In the genomic region with DNA sequence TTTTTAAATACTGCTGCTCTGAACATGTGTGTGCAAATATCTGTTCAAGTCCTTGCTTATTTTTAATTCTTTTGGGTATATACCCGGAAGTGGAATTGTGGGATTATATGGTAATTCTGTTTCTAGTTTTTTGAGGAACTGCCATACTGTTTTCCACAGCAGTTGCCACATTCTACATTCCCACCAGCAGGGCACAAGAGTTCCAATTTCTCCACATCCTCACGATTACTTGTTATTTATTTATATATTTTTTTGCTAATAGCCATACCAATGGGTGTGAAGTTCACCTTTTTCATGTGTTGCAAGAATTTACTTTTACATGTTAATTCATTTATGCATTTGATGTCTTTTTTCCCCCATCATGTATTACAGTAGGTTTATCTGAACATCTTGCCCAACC, we compare ENCODE assay signal across 32 cellular contexts.
DNase-seq lines count a peak whose midpoint lies in the region; ATAC-seq and TF ChIP-seq lines count a peak whose summit lies in the region.
"Had no signal": no experiment of that assay in that cellular context is flagged by ENCODE, and none has a peak within 500 bp of the region (broad histone marks: within the 10 kb centered on the region; RNA-seq: fewer than 3 reads in every experiment).

No MANE protein-coding gene starts in this region.

- no peak overlapping the region for H3K18ac ChIP-seq in mesendoderm (ENCODE audit: low read length)

- H3K9me3 Mint-ChIP-seq in endothelial cell (ENCODE audit: unreplicated experiment) (no peaks in the 10 kb centered on the region), neural progenitor cell (no peaks in the 10 kb centered on the region)
- H3K9me3 Mint-ChIP-seq: activated naive CD8-positive, alpha-beta T cell treated with anti-CD3 and anti-CD28 coated beads, Interleukin-2, amount 50 U/mL, for 24 hours; T-helper 1 cell treated with Interleukin-12 subunit alpha and Interleukin-12 subunit beta and Interleukin-4 antibody, amounts not matched to agents 30 μg/mL and 1 μg/mL, for 36 hours had no signal

- H3K27ac ChIP-seq in RWPE2 (ENCODE audit: poor library complexity, severe bottlenecking) (peak overlapping the region; percentile 58), neural progenitor cell (no peak overlapping the region), mesendoderm (ENCODE audit: low read depth, low read length) (no peak overlapping the region)
- H3K27ac ChIP-seq: A549, dorsolateral prefrontal cortex, foreskin keratinocyte, pancreas, suprapubic skin, upper lobe of right lung had no signal

- H3K4me1 Mint-ChIP-seq in endothelial cell (ENCODE audit: unreplicated experiment) (peaks cover 5% of the 10 kb centered on the region), neural progenitor cell (peaks cover 8% of the 10 kb centered on the region)
- H3K4me1 Mint-ChIP-seq: activated CD8-positive, alpha-beta memory T cell treated with anti-CD3 and anti-CD28 coated beads, Interleukin-2, amount 10 ng/mL, durations not matched to agents 7 days and 5 days; activated naive CD8-positive, alpha-beta T cell treated with anti-CD3 and anti-CD28 coated beads, Interleukin-2, amount 50 U/mL, for 24 hours; central memory CD8-positive, alpha-beta T cell had no signal

- no peak overlapping the region for H3K4ac ChIP-seq in mesendoderm (ENCODE audit: low read depth, low read length)

- H3K27me3 Mint-ChIP-seq in endothelial cell (ENCODE audit: unreplicated experiment), result no peaks in the 10 kb centered on the region
- peaks cover 5% of the 10 kb centered on the region for H3K27me3 Mint-ChIP-seq in neural progenitor cell (ENCODE audit: insufficient read depth, low read depth)
- H3K27me3 Mint-ChIP-seq: activated CD8-positive, alpha-beta memory T cell treated with anti-CD3 and anti-CD28 coated beads, Interleukin-2, amount 10 ng/mL, durations not matched to agents 7 days and 5 days had no signal

- no peak overlapping the region for H3K23ac ChIP-seq in mesendoderm (ENCODE audit: low read length)

- H2AK5ac ChIP-seq in mesendoderm (ENCODE audit: low read length), result no peak overlapping the region

- no peak overlapping the region for H4K5ac ChIP-seq in mesendoderm (ENCODE audit: low read length)

- no peak overlapping the region for H4K8ac ChIP-seq in mesendoderm (ENCODE audit: low read depth, low read length)

- no peak overlapping the region for H2BK15ac ChIP-seq in mesendoderm (replicated peaks; ENCODE audit: low read depth)

- H4K20me1 ChIP-seq in neural progenitor cell (ENCODE audit: low read depth), result no peaks in the 10 kb centered on the region

- no peak overlapping the region for H2AFZ ChIP-seq in neural progenitor cell (replicated peaks)

- ATAC-seq in RWPE2 (ENCODE audit: low read depth) (no peak), Right ventricle myocardium superior (ENCODE audit: poor library complexity) (no peak)
- ATAC-seq: A549; activated CD8-positive, alpha-beta memory T cell treated with anti-CD3 and anti-CD28 coated beads, Interleukin-2, amount 10 ng/mL, durations not matched to agents 7 days and 5 days; activated naive CD8-positive, alpha-beta T cell treated with anti-CD3 and anti-CD28 coated beads, Interleukin-2, amount 50 U/mL, for 24 hours; foreskin keratinocyte; left ventricle myocardium superior; pancreas; upper lobe of right lung had no signal

- H2BK120ac ChIP-seq in mesendoderm (ENCODE audit: low read depth, low read length), result no peak overlapping the region

- H3K9ac ChIP-seq in neural progenitor cell (no peak overlapping the region), mesendoderm (ENCODE audit: low read length) (no peak overlapping the region)

- H3K36me3 Mint-ChIP-seq in endothelial cell (ENCODE audit: low read depth, unreplicated experiment), result no peaks in the 10 kb centered on the region
- no peaks in the 10 kb centered on the region for H3K36me3 Mint-ChIP-seq in neural progenitor cell
- H3K36me3 Mint-ChIP-seq: activated CD8-positive, alpha-beta memory T cell treated with anti-CD3 and anti-CD28 coated beads, Interleukin-2, amount 10 ng/mL, durations not matched to agents 7 days and 5 days; natural killer cell had no signal

- no peaks in the 10 kb centered on the region for H3K27me3 ChIP-seq in RWPE2 (ENCODE audit: insufficient read depth, poor library complexity, severe bottlenecking)
- H3K27me3 ChIP-seq in neural progenitor cell, result no peaks in the 10 kb centered on the region
- H3K27me3 ChIP-seq in mesendoderm (ENCODE audit: insufficient read depth, low read length, poor library complexity), result no peaks in the 10 kb centered on the region
- H3K27me3 ChIP-seq: foreskin keratinocyte, pancreas, suprapubic skin, upper lobe of right lung had no signal

- H3K27ac Mint-ChIP-seq in endothelial cell (ENCODE audit: unreplicated experiment) (no peak overlapping the region), neural progenitor cell (no peak overlapping the region)
- H3K27ac Mint-ChIP-seq: activated CD8-positive, alpha-beta memory T cell treated with anti-CD3 and anti-CD28 coated beads, Interleukin-2, amount 10 ng/mL, durations not matched to agents 7 days and 5 days; activated naive CD8-positive, alpha-beta T cell treated with anti-CD3 and anti-CD28 coated beads, Interleukin-2, amount 50 U/mL, for 24 hours; natural killer cell; T-helper 1 cell treated with Interleukin-12 subunit alpha and Interleukin-12 subunit beta and Interleukin-4 antibody, amounts not matched to agents 30 μg/mL and 1 μg/mL, for 36 hours had no signal

- no peak overlapping the region for H3K4me2 ChIP-seq in neural progenitor cell
- no peak overlapping the region for H3K4me2 ChIP-seq in mesendoderm (ENCODE audit: low read length)
- H3K4me2 ChIP-seq: A549 had no signal

- H3K4me1 ChIP-seq in RWPE2 (ENCODE audit: insufficient read depth, poor library complexity, severe bottlenecking), result peaks cover 20% of the 10 kb centered on the region
- H3K4me1 ChIP-seq in neural progenitor cell, result peaks cover 5% of the 10 kb centered on the region
- no peaks in the 10 kb centered on the region for H3K4me1 ChIP-seq in mesendoderm (ENCODE audit: control insufficient read depth, low read depth, low read length)
- H3K4me1 ChIP-seq: A549, foreskin keratinocyte, pancreas, upper lobe of right lung had no signal

- no peak overlapping the region for H2BK5ac ChIP-seq in mesendoderm (ENCODE audit: low read length)

- no CpG with 5 or more reads among the region's 2 CpGs for WGBS in mesendoderm (ENCODE audit: extremely low coverage, insufficient coverage, low lambda C conversion rate)

- H3K4me3 ChIP-seq in AG09309 (ENCODE audit: control insufficient read depth, low read depth, low read length) (no peak overlapping the region), RWPE2 (ENCODE audit: severe bottlenecking) (no peak overlapping the region), neural progenitor cell (no peak overlapping the region), mesendoderm (ENCODE audit: low read length) (no peak overlapping the region)
- H3K4me3 ChIP-seq: A549, dorsolateral prefrontal cortex, pancreas, suprapubic skin, upper lobe of right lung had no signal

- DNase-seq in AG09309 (ENCODE audit: low read depth) (no peak), RWPE2 (ENCODE audit: low spot score) (no peak), endothelial cell (ENCODE audit: low spot score) (no peak), neural progenitor cell (ENCODE audit: low spot score) (no peak), mesendoderm (no peak), Right ventricle myocardium superior (no peak)
- no peak for DNase-seq in effector CD8-positive, alpha-beta T cell (lab: John Stamatoyannopoulos, UW)
- no peak for DNase-seq in stimulated activated naive CD4-positive, alpha-beta T cell treated with Interleukin-2 at 50 U/mL for 16 hours (lab: John Stamatoyannopoulos, UW)
- DNase-seq: activated CD4-positive, alpha-beta T cell treated with anti-CD3 and anti-CD28 coated beads, Interleukin-2, amount 50 U/mL, for 4 hours; activated CD8-positive, alpha-beta memory T cell treated with anti-CD3 and anti-CD28 coated beads, Interleukin-2, amount 10 ng/mL, durations not matched to agents 7 days and 5 days; activated naive CD4-positive, alpha-beta T cell; activated naive CD8-positive, alpha-beta T cell treated with anti-CD3 and anti-CD28 coated beads, Interleukin-2, amount 50 U/mL, for 24 hours; activated T-cell treated with anti-CD3 and anti-CD28 coated beads, Interleukin-2, amount 50 U/mL, for 48 hours; DMS 273 treated with DMSO at 0.1 percent for 48 hours; dorsolateral prefrontal cortex; EL; foreskin keratinocyte; KBM-7; left ventricle myocardium superior; natural killer cell; NCI-H1092 treated with DMSO at 0.1 percent for 48 hours; NCI-H1694 treated with DMSO at 0.1 percent for 48 hours; NCI-H774; pancreas; retina; small intestine; stimulated activated naive CD4-positive, alpha-beta T cell; upper lobe of right lung had no signal

- H3K4me3 Mint-ChIP-seq in endothelial cell (ENCODE audit: unreplicated experiment) (no peak overlapping the region), neural progenitor cell (no peak overlapping the region)
- H3K4me3 Mint-ChIP-seq: activated CD8-positive, alpha-beta memory T cell treated with anti-CD3 and anti-CD28 coated beads, Interleukin-2, amount 10 ng/mL, durations not matched to agents 7 days and 5 days; activated naive CD8-positive, alpha-beta T cell treated with anti-CD3 and anti-CD28 coated beads, Interleukin-2, amount 50 U/mL, for 24 hours; central memory CD8-positive, alpha-beta T cell; T-helper 1 cell treated with Interleukin-12 subunit alpha and Interleukin-12 subunit beta and Interleukin-4 antibody, amounts not matched to agents 30 μg/mL and 1 μg/mL, for 36 hours had no signal

- H3K79me2 ChIP-seq in neural progenitor cell (ENCODE audit: low read depth) (no peaks in the 10 kb centered on the region), mesendoderm (ENCODE audit: control insufficient read depth, insufficient read depth, low read length) (no peaks in the 10 kb centered on the region)

- H3F3A ChIP-seq in neural progenitor cell (ENCODE audit: low read depth), result no peaks in the 10 kb centered on the region

- H3K9me3 ChIP-seq in RWPE2 (ENCODE audit: severe bottlenecking) (no peaks in the 10 kb centered on the region), neural progenitor cell (ENCODE audit: low read depth) (no peaks in the 10 kb centered on the region)
- H3K9me3 ChIP-seq: A549, pancreas, suprapubic skin, upper lobe of right lung had no signal

- H3K36me3 ChIP-seq in RWPE2 (ENCODE audit: low read depth) (no peaks in the 10 kb centered on the region), neural progenitor cell (no peaks in the 10 kb centered on the region), mesendoderm (ENCODE audit: control insufficient read depth, insufficient read depth, low read length) (no peaks in the 10 kb centered on the region)
- H3K36me3 ChIP-seq: pancreas, suprapubic skin, upper lobe of right lung had no signal

- H3K79me1 ChIP-seq in mesendoderm (ENCODE audit: low read length), result no peaks in the 10 kb centered on the region

- H3K56ac ChIP-seq in mesendoderm (ENCODE audit: low read length), result no peak overlapping the region

- TF ChIP-seq CTCF in AG09309 (IDR thresholded peaks at IDR 0.05; ENCODE audit: control insufficient read depth, insufficient read depth, low read depth, low read length, missing control alignments) (peak; percentile 14), RWPE2 (IDR thresholded peaks at IDR 0.05; ENCODE audit: poor library complexity, severe bottlenecking) (no peak), endothelial cell (IDR thresholded peaks at IDR 0.05; ENCODE audit: unreplicated experiment) (peak; percentile 33), neural progenitor cell (IDR thresholded peaks at IDR 0.05) (peak; percentile 25)

- intact Hi-C loops in Right ventricle myocardium superior (cut with DNase I), result no loop called here
